Comparison of ENCODE assay signal across 8 cellular contexts in genomic region chr12:122203968-122204828, GRCh38.
DNase-seq lines count a peak whose midpoint lies in the region; ATAC-seq lines count a peak whose summit lies in the region.

No MANE protein-coding gene starts in this region.

- ATAC-seq in stimulated activated effector memory CD8-positive, alpha-beta T cell treated with anti-CD3 and anti-CD28 coated beads, Interleukin-12 subunit alpha, Interleukin-12 subunit beta, amount 100 ng/mL, for 72 hours: peak; percentile 22
- no peak for ATAC-seq in GM18498 (IDR thresholded peaks at IDR 0.05; ENCODE audit: unreplicated experiment)

- no peaks in the 10 kb centered on the region for H3K9me3 ChIP-seq in iPS-20b (ENCODE audit: insufficient read depth, low read depth, low read length)

- H3K9ac ChIP-seq in iPS-20b (ENCODE audit: low read depth, low read length): no peak overlapping the region

- H3K4me3 Mint-ChIP-seq in activated naive CD4-positive, alpha-beta T cell treated with anti-CD3 and anti-CD28 coated beads, Interleukin-2, amount 10 ng/mL, durations not matched to agents 7 days and 5 days: peak overlapping the region; percentile 69
- H3K4me3 Mint-ChIP-seq in stimulated activated effector memory CD8-positive, alpha-beta T cell treated with anti-CD3 and anti-CD28 coated beads, Interleukin-12 subunit alpha, Interleukin-12 subunit beta, amount 100 ng/mL, for 72 hours: peak overlapping the region; percentile 65

- CTCF ChIA-PET in activated naive CD4-positive, alpha-beta T cell treated with anti-CD3 and anti-CD28 coated beads, Interleukin-2, amount 10 ng/mL, durations not matched to agents 7 days and 5 days (lab: Charles Lee): no interaction called here

- H3K27me3 ChIP-seq in iPS-20b (ENCODE audit: insufficient read depth, low read length): peaks cover 59% of the 10 kb centered on the region

- H3K27ac Mint-ChIP-seq in activated naive CD4-positive, alpha-beta T cell treated with anti-CD3 and anti-CD28 coated beads, Interleukin-2, amount 10 ng/mL, durations not matched to agents 7 days and 5 days: no peak overlapping the region
- H3K27ac Mint-ChIP-seq in stimulated activated effector memory CD8-positive, alpha-beta T cell treated with anti-CD3 and anti-CD28 coated beads, Interleukin-12 subunit alpha, Interleukin-12 subunit beta, amount 100 ng/mL, for 72 hours: no peak overlapping the region

- peaks cover 66% of the 10 kb centered on the region for H3K27me3 Mint-ChIP-seq in activated naive CD4-positive, alpha-beta T cell treated with anti-CD3 and anti-CD28 coated beads, Interleukin-2, amount 10 ng/mL, durations not matched to agents 7 days and 5 days

- peaks cover 25% of the 10 kb centered on the region for H3K36me3 ChIP-seq in iPS-20b (ENCODE audit: insufficient read depth, low read depth, low read length)

- H3K9me3 Mint-ChIP-seq in activated naive CD4-positive, alpha-beta T cell treated with anti-CD3 and anti-CD28 coated beads, Interleukin-2, amount 10 ng/mL, durations not matched to agents 7 days and 5 days: no peaks in the 10 kb centered on the region
- H3K9me3 Mint-ChIP-seq in stimulated activated effector memory CD8-positive, alpha-beta T cell treated with anti-CD3 and anti-CD28 coated beads, Interleukin-12 subunit alpha, Interleukin-12 subunit beta, amount 100 ng/mL, for 72 hours: no peaks in the 10 kb centered on the region

- peak overlapping the region; percentile 57 for H3K4me3 ChIP-seq in iPS-20b (ENCODE audit: low read length)

- H3K4me1 Mint-ChIP-seq in activated naive CD4-positive, alpha-beta T cell treated with anti-CD3 and anti-CD28 coated beads, Interleukin-2, amount 10 ng/mL, durations not matched to agents 7 days and 5 days: peaks cover 16% of the 10 kb centered on the region
- peaks cover 22% of the 10 kb centered on the region for H3K4me1 Mint-ChIP-seq in stimulated activated effector memory CD8-positive, alpha-beta T cell treated with anti-CD3 and anti-CD28 coated beads, Interleukin-12 subunit alpha, Interleukin-12 subunit beta, amount 100 ng/mL, for 72 hours

- DNase-seq in activated T-cell treated with anti-CD3 and anti-CD28 coated beads, Interleukin-2, amount 50 U/mL, for 1 hour: peak; percentile 43
- DNase-seq in activated T-cell treated with anti-CD3 and anti-CD28 coated beads for 4 hours (no peak), NOMO-1 treated with dmso at 0.1 percent for 144 hours (lab: John Stamatoyannopoulos, UW; ENCODE audit: unreplicated experiment) (no peak), NOMO-1 treated with DMSO at 0.1 percent for 48 hours (lab: John Stamatoyannopoulos, UW; ENCODE audit: unreplicated experiment) (no peak)
- peak; percentile 39 for DNase-seq in activated naive CD4-positive, alpha-beta T cell treated with anti-CD3 and anti-CD28 coated beads, Interleukin-2, amount 10 ng/mL, durations not matched to agents 7 days and 5 days
- no peak for DNase-seq in stimulated activated effector memory CD8-positive, alpha-beta T cell treated with anti-CD3 and anti-CD28 coated beads, Interleukin-12 subunit alpha, Interleukin-12 subunit beta, amount 100 ng/mL, for 72 hours (ENCODE audit: low spot score in 2 of 2)

- peaks cover 13% of the 10 kb centered on the region for H3K36me3 Mint-ChIP-seq in activated naive CD4-positive, alpha-beta T cell treated with anti-CD3 and anti-CD28 coated beads, Interleukin-2, amount 10 ng/mL, durations not matched to agents 7 days and 5 days
- H3K36me3 Mint-ChIP-seq in stimulated activated effector memory CD8-positive, alpha-beta T cell treated with anti-CD3 and anti-CD28 coated beads, Interleukin-12 subunit alpha, Interleukin-12 subunit beta, amount 100 ng/mL, for 72 hours: peaks cover 47% of the 10 kb centered on the region

- H3K27ac ChIP-seq in iPS-20b (ENCODE audit: low read length): no peak overlapping the region

- H3K4me1 ChIP-seq in iPS-20b (ENCODE audit: insufficient read depth, low read length): peaks cover 2% of the 10 kb centered on the region; the same call in 1 of the 2 replicates

Comparison
In these comparisons a context has a peak if more than half of its experiments do, and no peak if none do; other contexts are left out.
1. DNase-seq: peak in activated T-cell treated with anti-CD3 and anti-CD28 coated beads, Interleukin-2, amount 50 U/mL, for 1 hour (single experiment) and activated naive CD4-positive, alpha-beta T cell treated with anti-CD3 and anti-CD28 coated beads, Interleukin-2, amount 10 ng/mL, durations not matched to agents 7 days and 5 days (single experiment); none in activated T-cell treated with anti-CD3 and anti-CD28 coated beads for 4 hours (single experiment), stimulated activated effector memory CD8-positive, alpha-beta T cell treated with anti-CD3 and anti-CD28 coated beads, Interleukin-12 subunit alpha, Interleukin-12 subunit beta, amount 100 ng/mL, for 72 hours (0 of 2), NOMO-1 treated with dmso at 0.1 percent for 144 hours (single experiment) and NOMO-1 treated with DMSO at 0.1 percent for 48 hours (single experiment).